In genomic region chr1:171817511-171818265, GRCh38 we compare ENCODE assay signal across 8 cellular contexts. TPM values are rescaled to one million over a fixed set of nuclear protein-coding genes. Genes with fewer than 3 reads are reported as not detected.
DNase-seq lines count a peak whose midpoint lies in the region; ATAC-seq, FAIRE-seq and TF ChIP-seq lines count a peak whose summit lies in the region.

No MANE protein-coding gene starts in this region.

- no peak overlapping the region for H3K4me3 Mint-ChIP-seq in activated CD4-positive, alpha-beta memory T cell treated with anti-CD3 and anti-CD28 coated beads, Interleukin-2, amount 10 ng/mL, durations not matched to agents 7 days and 5 days
- no peak overlapping the region for H3K4me3 Mint-ChIP-seq in stimulated activated naive CD8-positive, alpha-beta T cell treated with anti-CD3 and anti-CD28 coated beads, Interleukin-15, Interleukin-2, amounts not matched to agents 100 ng/mL and 50 ng/mL, for 24 hours

- H3K36me3 ChIP-seq in gastroesophageal sphincter, result no peaks in the 10 kb centered on the region
- no peaks in the 10 kb centered on the region for H3K36me3 ChIP-seq in lower lobe of right lung

- H3K27me3 ChIP-seq in gastroesophageal sphincter, result no peaks in the 10 kb centered on the region
- H3K27me3 ChIP-seq in lower lobe of right lung (ENCODE audit: low read depth), result no peaks in the 10 kb centered on the region

- no peaks in the 10 kb centered on the region for H3K9me3 ChIP-seq in gastroesophageal sphincter
- H3K9me3 ChIP-seq in lower lobe of right lung, result no peaks in the 10 kb centered on the region

- H3K36me3 Mint-ChIP-seq in activated CD4-positive, alpha-beta memory T cell treated with anti-CD3 and anti-CD28 coated beads, Interleukin-2, amount 10 ng/mL, durations not matched to agents 7 days and 5 days (ENCODE audit: low read depth), result no peaks in the 10 kb centered on the region
- H3K36me3 Mint-ChIP-seq in stimulated activated naive CD8-positive, alpha-beta T cell treated with anti-CD3 and anti-CD28 coated beads, Interleukin-15, Interleukin-2, amounts not matched to agents 100 ng/mL and 50 ng/mL, for 24 hours (ENCODE audit: low read depth), result peaks cover 4% of the 10 kb centered on the region

- H3K9me3 Mint-ChIP-seq in activated CD4-positive, alpha-beta memory T cell treated with anti-CD3 and anti-CD28 coated beads, Interleukin-2, amount 10 ng/mL, durations not matched to agents 7 days and 5 days, result no peaks in the 10 kb centered on the region
- no peaks in the 10 kb centered on the region for H3K9me3 Mint-ChIP-seq in stimulated activated naive CD8-positive, alpha-beta T cell treated with anti-CD3 and anti-CD28 coated beads, Interleukin-15, Interleukin-2, amounts not matched to agents 100 ng/mL and 50 ng/mL, for 24 hours

- no peak for TF ChIP-seq POLR2A in gastroesophageal sphincter (IDR thresholded peaks at IDR 0.05)

- H3K4me1 ChIP-seq in gastroesophageal sphincter, result peaks cover 0 to 5% (median 3%) of the 10 kb centered on the region in 3 donors
- H3K4me1 ChIP-seq in lower lobe of right lung, result no peaks in the 10 kb centered on the region

- H3K27ac ChIP-seq in gastroesophageal sphincter, result no peak overlapping the region
- no peak overlapping the region for H3K27ac ChIP-seq in lower lobe of right lung

- 2 to 23% methylated on average over 1 to 2 of the region's 3 CpGs for WGBS in gastroesophageal sphincter (ENCODE audit: low coverage in 1 of 2), 2 donors

- H3K27ac Mint-ChIP-seq in activated CD4-positive, alpha-beta memory T cell treated with anti-CD3 and anti-CD28 coated beads, Interleukin-2, amount 10 ng/mL, durations not matched to agents 7 days and 5 days, result peak overlapping the region; percentile 59
- H3K27ac Mint-ChIP-seq in stimulated activated naive CD8-positive, alpha-beta T cell treated with anti-CD3 and anti-CD28 coated beads, Interleukin-15, Interleukin-2, amounts not matched to agents 100 ng/mL and 50 ng/mL, for 24 hours, result peak overlapping the region; percentile 32

- H3K4me1 Mint-ChIP-seq in activated CD4-positive, alpha-beta memory T cell treated with anti-CD3 and anti-CD28 coated beads, Interleukin-2, amount 10 ng/mL, durations not matched to agents 7 days and 5 days, result peaks cover 20% of the 10 kb centered on the region
- H3K4me1 Mint-ChIP-seq in stimulated activated naive CD8-positive, alpha-beta T cell treated with anti-CD3 and anti-CD28 coated beads, Interleukin-15, Interleukin-2, amounts not matched to agents 100 ng/mL and 50 ng/mL, for 24 hours (ENCODE audit: low read depth), result peaks cover 18% of the 10 kb centered on the region

- H3K4me3 ChIP-seq in gastroesophageal sphincter (no peak overlapping the region), lower lobe of right lung (no peak overlapping the region)

- no peak for TF ChIP-seq EP300 in gastroesophageal sphincter (IDR thresholded peaks at IDR 0.05)

- peak; percentile 78 for ATAC-seq in GM19023 (IDR thresholded peaks at IDR 0.05; ENCODE audit: unreplicated experiment)
- ATAC-seq in gastroesophageal sphincter, result peak; percentile 69
- ATAC-seq in lower lobe of right lung, result no peak

- no peak for FAIRE-seq in HTR-8/SVneo (lab: Jason Lieb, UNC)

- in situ Hi-C loops in ACHN (cut with HindIII; ENCODE audit: low pct_ligation_motif_present, low pct_unique_long_range_greater_than_20kb, low sequenced_read_pairs), result loop anchor here (25.0 kb wide), 1 partner anchor 170 kb away; no protein-coding TSS in a partner anchor

- intact Hi-C loops in lower lobe of right lung (cut with DNase I), result no loop called here

- H3K27me3 Mint-ChIP-seq in activated CD4-positive, alpha-beta memory T cell treated with anti-CD3 and anti-CD28 coated beads, Interleukin-2, amount 10 ng/mL, durations not matched to agents 7 days and 5 days, result no peaks in the 10 kb centered on the region
- no peaks in the 10 kb centered on the region for H3K27me3 Mint-ChIP-seq in stimulated activated naive CD8-positive, alpha-beta T cell treated with anti-CD3 and anti-CD28 coated beads, Interleukin-15, Interleukin-2, amounts not matched to agents 100 ng/mL and 50 ng/mL, for 24 hours

- DNase-seq in ACHN (peak; percentile 75), HTR-8/SVneo (ENCODE audit: insufficient read length, low spot score) (peak; percentile 60), lower lobe of right lung (no peak), T-helper 9 cell (no peak)
- peak; percentile 54 for DNase-seq in activated CD4-positive, alpha-beta memory T cell treated with anti-CD3 and anti-CD28 coated beads, Interleukin-2, amount 10 ng/mL, durations not matched to agents 7 days and 5 days

- TF ChIP-seq CTCF in gastroesophageal sphincter (IDR thresholded peaks at IDR 0.05) (no peak), lower lobe of right lung (IDR thresholded peaks at IDR 0.05) (no peak)

- CTCF ChIA-PET in activated CD4-positive, alpha-beta memory T cell treated with anti-CD3 and anti-CD28 coated beads, Interleukin-2, amount 10 ng/mL, durations not matched to agents 7 days and 5 days (lab: Charles Lee), result interaction anchor here (0.7 to 1.8 kb wide), 4 partner anchors 17 to 173 kb away, joined by 3 to 7 read pairs (median 6); no protein-coding TSS in a partner anchor

- POLR2A ChIA-PET in activated CD4-positive, alpha-beta memory T cell treated with anti-CD3 and anti-CD28 coated beads, Interleukin-2, amount 10 ng/mL, durations not matched to agents 7 days and 5 days (lab: Charles Lee), result interaction anchor here (1.0 kb wide), 1 partner anchor 76 kb away, joined by 3 read pairs; the partner anchor contains the start of gene VAMP4

RNA-seq across cellular contexts. Expression of gene DNM3, which starts 23.6 kb away (rescaled TPM):
- 1 to 10 TPM; 2.0 to 2.2 TPM for total RNA-seq in activated CD4-positive, alpha-beta memory T cell treated with anti-CD3 and anti-CD28 coated beads, Interleukin-2, amount 10 ng/mL, durations not matched to agents 7 days and 5 days
- total RNA-seq in gastroesophageal sphincter, result 1 to 10 TPM; 1.9 to 5.0 (median 3.9) TPM
- 12.4 TPM for total RNA-seq in lower lobe of right lung

RNA-seq across cellular contexts. Expression of gene METTL13, which starts 36.2 kb away (rescaled TPM):
- total RNA-seq in activated CD4-positive, alpha-beta memory T cell treated with anti-CD3 and anti-CD28 coated beads, Interleukin-2, amount 10 ng/mL, durations not matched to agents 7 days and 5 days, result 10 to 100 TPM; 42.9 to 44.5 TPM
- total RNA-seq in gastroesophageal sphincter (10 to 100 TPM; 14.1 to 30.4 (median 15.7) TPM), lower lobe of right lung (25.1 TPM)

Comparison
In these comparisons a context has a peak if more than half of its experiments do, and no peak if none do; other contexts are left out.
1. DNase-seq: peak in ACHN (single experiment), HTR-8/SVneo (single experiment) and activated CD4-positive, alpha-beta memory T cell treated with anti-CD3 and anti-CD28 coated beads, Interleukin-2, amount 10 ng/mL, durations not matched to agents 7 days and 5 days (single experiment); none in lower lobe of right lung (single experiment) and T-helper 9 cell (single experiment).
2. ATAC-seq: peak in GM19023 (single experiment) and gastroesophageal sphincter (single experiment); none in lower lobe of right lung (0 of 2).